ENCODE assay signal across 1 cellular context in the genomic region with DNA sequence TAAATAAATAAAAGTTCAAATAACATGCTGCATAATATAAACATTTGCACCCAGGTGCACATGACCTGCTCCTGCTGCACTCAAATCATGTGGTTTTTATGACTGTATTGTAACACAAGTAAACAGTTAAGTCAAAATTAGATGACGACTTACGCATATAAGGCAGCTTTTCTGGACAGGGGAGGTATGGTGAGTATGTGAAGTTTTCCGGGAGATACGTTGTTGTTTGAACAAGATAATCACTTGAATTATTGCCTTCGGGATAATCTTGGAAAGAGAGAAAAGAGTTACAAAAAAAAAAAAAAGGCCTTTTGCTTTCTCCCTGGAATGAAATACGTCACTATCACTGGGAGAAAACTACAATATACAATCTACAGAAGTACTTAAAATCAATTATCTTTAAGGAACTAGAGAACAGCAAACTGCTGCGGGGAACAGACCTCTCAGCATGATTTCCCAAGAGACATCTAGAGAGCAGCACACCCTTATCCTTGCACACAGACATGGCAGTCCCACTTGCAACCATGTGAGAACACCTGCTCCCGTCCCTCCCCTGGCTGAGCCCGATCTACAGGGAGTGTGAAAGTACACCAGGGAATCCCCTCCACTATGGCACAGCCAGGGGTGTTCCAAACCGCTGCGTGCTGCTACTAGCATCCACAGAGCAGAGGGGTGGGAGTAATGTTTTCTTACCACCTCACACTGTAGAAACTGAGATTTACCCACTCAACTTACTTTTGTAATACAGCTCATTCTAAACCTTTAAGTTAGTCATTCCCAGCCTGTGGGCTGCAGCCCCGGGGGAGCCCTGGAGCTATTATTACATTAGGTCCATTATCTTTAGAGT.
TF ChIP-seq lines count a peak whose summit lies in the region.

No MANE protein-coding gene starts in this region.

TF ChIP-seq in HEK293, 187 proteins besides CTCF, POLR2A, EP300 and RAD21 (continued from another document):
- no peak for TF ChIP-seq PRDM2 (tag by site-specific recombination; IDR thresholded peaks at IDR 0.05; ENCODE audit: borderline replicate concordance)
- TF ChIP-seq, protein P1, sequence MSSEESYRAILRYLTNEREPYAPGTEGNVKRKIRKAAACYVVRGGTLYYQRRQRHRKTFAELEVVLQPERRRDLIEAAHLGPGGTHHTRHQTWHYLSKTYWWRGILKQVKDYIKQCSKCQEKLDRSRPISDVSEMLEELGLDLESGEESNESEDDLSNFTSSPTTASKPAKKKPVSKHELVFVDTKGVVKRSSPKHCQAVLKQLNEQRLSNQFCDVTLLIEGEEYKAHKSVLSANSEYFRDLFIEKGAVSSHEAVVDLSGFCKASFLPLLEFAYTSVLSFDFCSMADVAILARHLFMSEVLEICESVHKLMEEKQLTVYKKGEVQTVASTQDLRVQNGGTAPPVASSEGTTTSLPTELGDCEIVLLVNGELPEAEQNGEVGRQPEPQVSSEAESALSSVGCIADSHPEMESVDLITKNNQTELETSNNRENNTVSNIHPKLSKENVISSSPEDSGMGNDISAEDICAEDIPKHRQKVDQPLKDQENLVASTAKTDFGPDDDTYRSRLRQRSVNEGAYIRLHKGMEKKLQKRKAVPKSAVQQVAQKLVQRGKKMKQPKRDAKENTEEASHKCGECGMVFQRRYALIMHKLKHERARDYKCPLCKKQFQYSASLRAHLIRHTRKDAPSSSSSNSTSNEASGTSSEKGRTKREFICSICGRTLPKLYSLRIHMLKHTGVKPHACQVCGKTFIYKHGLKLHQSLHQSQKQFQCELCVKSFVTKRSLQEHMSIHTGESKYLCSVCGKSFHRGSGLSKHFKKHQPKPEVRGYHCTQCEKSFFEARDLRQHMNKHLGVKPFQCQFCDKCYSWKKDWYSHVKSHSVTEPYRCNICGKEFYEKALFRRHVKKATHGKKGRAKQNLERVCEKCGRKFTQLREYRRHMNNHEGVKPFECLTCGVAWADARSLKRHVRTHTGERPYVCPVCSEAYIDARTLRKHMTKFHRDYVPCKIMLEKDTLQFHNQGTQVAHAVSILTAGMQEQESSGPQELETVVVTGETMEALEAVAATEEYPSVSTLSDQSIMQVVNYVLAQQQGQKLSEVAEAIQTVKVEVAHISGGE (tag by site-specific recombination; conservative IDR thresholded peaks at IDR 0.05; ENCODE audit: low read depth): no peak
